ENCODE assay signal across 3 cellular contexts in the genomic region with DNA sequence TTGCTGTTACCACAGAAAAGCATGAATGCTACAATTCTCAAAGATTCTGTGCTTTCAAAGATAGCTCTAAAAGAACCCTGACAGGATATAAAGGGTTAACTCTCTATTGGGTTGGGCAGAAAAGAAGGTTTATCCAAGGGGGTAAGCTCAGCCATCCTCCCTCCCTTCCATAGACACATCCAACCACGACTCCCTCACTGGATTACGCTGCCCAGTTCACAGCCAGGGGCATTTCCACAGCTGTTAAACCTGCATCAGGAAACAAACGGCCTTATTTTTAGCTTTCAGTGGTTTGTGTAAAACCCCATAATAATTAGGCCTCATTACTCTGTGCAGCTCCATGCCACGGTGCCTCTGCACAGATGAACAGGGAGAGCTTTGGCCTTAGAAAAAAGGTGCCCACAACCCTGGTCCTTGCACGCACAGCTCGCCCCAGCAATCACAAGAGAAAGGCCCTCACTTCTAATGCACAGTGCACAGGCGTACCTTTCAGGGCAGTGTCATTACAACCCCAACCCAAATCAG.
TF ChIP-seq lines count a peak whose summit lies in the region.

No MANE protein-coding gene starts in this region.

TF ChIP-seq in SK-N-SH, 30 proteins besides CTCF, POLR2A, EP300 and RAD21 (continued from another document):
- TF ChIP-seq RCOR1 (IDR thresholded peaks at IDR 0.05; ENCODE audit: low read length), result no peak
- TF ChIP-seq, protein P1, sequence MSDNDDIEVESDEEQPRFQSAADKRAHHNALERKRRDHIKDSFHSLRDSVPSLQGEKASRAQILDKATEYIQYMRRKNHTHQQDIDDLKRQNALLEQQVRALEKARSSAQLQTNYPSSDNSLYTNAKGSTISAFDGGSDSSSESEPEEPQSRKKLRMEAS (IDR thresholded peaks at IDR 0.05; ENCODE audit: low read depth), result no peak
- 0 out of 2 replicates have a peak, but pooled peaks have one; percentile 30 for TF ChIP-seq MXI1 (IDR thresholded peaks at IDR 0.05; ENCODE audit: low read depth, low read length)
TF ChIP-seq in SK-N-SH: peak in this region for 1.

TF ChIP-seq in SK-N-SH treated with all-trans-retinoic acid at 6 μM for 48 hours, 23 proteins besides CTCF, POLR2A, EP300 and RAD21:
- TF ChIP-seq, protein P2, sequence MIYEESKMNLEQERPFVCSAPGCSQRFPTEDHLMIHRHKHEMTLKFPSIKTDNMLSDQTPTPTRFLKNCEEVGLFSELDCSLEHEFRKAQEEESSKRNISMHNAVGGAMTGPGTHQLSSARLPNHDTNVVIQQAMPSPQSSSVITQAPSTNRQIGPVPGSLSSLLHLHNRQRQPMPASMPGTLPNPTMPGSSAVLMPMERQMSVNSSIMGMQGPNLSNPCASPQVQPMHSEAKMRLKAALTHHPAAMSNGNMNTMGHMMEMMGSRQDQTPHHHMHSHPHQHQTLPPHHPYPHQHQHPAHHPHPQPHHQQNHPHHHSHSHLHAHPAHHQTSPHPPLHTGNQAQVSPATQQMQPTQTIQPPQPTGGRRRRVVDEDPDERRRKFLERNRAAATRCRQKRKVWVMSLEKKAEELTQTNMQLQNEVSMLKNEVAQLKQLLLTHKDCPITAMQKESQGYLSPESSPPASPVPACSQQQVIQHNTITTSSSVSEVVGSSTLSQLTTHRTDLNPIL (CRISPR knock-in tag; IDR thresholded peaks at IDR 0.05; ENCODE audit: low read depth), result no peak
- TF ChIP-seq, protein P3, sequence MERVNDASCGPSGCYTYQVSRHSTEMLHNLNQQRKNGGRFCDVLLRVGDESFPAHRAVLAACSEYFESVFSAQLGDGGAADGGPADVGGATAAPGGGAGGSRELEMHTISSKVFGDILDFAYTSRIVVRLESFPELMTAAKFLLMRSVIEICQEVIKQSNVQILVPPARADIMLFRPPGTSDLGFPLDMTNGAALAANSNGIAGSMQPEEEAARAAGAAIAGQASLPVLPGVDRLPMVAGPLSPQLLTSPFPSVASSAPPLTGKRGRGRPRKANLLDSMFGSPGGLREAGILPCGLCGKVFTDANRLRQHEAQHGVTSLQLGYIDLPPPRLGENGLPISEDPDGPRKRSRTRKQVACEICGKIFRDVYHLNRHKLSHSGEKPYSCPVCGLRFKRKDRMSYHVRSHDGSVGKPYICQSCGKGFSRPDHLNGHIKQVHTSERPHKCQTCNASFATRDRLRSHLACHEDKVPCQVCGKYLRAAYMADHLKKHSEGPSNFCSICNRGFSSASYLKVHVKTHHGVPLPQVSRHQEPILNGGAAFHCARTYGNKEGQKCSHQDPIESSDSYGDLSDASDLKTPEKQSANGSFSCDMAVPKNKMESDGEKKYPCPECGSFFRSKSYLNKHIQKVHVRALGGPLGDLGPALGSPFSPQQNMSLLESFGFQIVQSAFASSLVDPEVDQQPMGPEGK (CRISPR knock-in tag; IDR thresholded peaks at IDR 0.05; ENCODE audit: borderline replicate concordance), result no peak
- TF ChIP-seq ZC3H10 (CRISPR knock-in tag; IDR thresholded peaks at IDR 0.05), result no peak
- no peak for TF ChIP-seq SNAI2 (CRISPR knock-in tag; IDR thresholded peaks at IDR 0.05)
- TF ChIP-seq ZNF565 (CRISPR knock-in tag; conservative IDR thresholded peaks at IDR 0.05; ENCODE audit: low read depth), result no peak
- TF ChIP-seq BACH2 (CRISPR knock-in tag; IDR thresholded peaks at IDR 0.05; ENCODE audit: borderline replicate concordance), result no peak
- TF ChIP-seq, protein P4, sequence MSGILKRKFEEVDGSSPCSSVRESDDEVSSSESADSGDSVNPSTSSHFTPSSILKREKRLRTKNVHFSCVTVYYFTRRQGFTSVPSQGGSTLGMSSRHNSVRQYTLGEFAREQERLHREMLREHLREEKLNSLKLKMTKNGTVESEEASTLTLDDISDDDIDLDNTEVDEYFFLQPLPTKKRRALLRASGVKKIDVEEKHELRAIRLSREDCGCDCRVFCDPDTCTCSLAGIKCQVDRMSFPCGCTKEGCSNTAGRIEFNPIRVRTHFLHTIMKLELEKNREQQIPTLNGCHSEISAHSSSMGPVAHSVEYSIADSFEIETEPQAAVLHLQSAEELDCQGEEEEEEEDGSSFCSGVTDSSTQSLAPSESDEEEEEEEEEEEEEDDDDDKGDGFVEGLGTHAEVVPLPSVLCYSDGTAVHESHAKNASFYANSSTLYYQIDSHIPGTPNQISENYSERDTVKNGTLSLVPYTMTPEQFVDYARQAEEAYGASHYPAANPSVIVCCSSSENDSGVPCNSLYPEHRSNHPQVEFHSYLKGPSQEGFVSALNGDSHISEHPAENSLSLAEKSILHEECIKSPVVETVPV (CRISPR knock-in tag; IDR thresholded peaks at IDR 0.05), result no peak
- TF ChIP-seq TOX (CRISPR knock-in tag; IDR thresholded peaks at IDR 0.05; ENCODE audit: borderline replicate concordance), result no peak
TF ChIP-seq in SK-N-SH treated with all-trans-retinoic acid at 6 μM for 48 hours: peak in this region for 0.

TF ChIP-seq in WTC11, 78 proteins besides CTCF, POLR2A, EP300 and RAD21 (continued from another document):
- TF ChIP-seq, protein P5, sequence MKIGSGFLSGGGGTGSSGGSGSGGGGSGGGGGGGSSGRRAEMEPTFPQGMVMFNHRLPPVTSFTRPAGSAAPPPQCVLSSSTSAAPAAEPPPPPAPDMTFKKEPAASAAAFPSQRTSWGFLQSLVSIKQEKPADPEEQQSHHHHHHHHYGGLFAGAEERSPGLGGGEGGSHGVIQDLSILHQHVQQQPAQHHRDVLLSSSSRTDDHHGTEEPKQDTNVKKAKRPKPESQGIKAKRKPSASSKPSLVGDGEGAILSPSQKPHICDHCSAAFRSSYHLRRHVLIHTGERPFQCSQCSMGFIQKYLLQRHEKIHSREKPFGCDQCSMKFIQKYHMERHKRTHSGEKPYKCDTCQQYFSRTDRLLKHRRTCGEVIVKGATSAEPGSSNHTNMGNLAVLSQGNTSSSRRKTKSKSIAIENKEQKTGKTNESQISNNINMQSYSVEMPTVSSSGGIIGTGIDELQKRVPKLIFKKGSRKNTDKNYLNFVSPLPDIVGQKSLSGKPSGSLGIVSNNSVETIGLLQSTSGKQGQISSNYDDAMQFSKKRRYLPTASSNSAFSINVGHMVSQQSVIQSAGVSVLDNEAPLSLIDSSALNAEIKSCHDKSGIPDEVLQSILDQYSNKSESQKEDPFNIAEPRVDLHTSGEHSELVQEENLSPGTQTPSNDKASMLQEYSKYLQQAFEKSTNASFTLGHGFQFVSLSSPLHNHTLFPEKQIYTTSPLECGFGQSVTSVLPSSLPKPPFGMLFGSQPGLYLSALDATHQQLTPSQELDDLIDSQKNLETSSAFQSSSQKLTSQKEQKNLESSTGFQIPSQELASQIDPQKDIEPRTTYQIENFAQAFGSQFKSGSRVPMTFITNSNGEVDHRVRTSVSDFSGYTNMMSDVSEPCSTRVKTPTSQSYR (CRISPR knock-in tag; IDR thresholded peaks at IDR 0.05), result no peak
- TF ChIP-seq ZNF121 (CRISPR knock-in tag; IDR thresholded peaks at IDR 0.05) (no peak), ATF6 (CRISPR knock-in tag; IDR thresholded peaks at IDR 0.05) (no peak), SP1 (CRISPR knock-in tag; conservative IDR thresholded peaks at IDR 0.05) (no peak), PRRX2 (CRISPR knock-in tag; IDR thresholded peaks at IDR 0.05) (no peak), IRF2 (CRISPR knock-in tag; IDR thresholded peaks at IDR 0.05; ENCODE audit: borderline replicate concordance, low read depth) (no peak), KAT7 (CRISPR knock-in tag; IDR thresholded peaks at IDR 0.05; ENCODE audit: borderline replicate concordance) (no peak), ZNF532 (CRISPR knock-in tag; IDR thresholded peaks at IDR 0.05; ENCODE audit: borderline replicate concordance) (no peak), NFE2L1 (CRISPR knock-in tag; IDR thresholded peaks at IDR 0.05) (no peak), TP53 (CRISPR knock-in tag; IDR thresholded peaks at IDR 0.05) (no peak), NFYB (CRISPR knock-in tag; conservative IDR thresholded peaks at IDR 0.05; ENCODE audit: low read depth) (no peak), FOXJ3 (CRISPR knock-in tag; IDR thresholded peaks at IDR 0.05; ENCODE audit: borderline replicate concordance) (no peak), ZNF423 (CRISPR knock-in tag; IDR thresholded peaks at IDR 0.05) (no peak), CREM (CRISPR knock-in tag; IDR thresholded peaks at IDR 0.05) (no peak), ZNF219 (CRISPR knock-in tag; IDR thresholded peaks at IDR 0.05; ENCODE audit: borderline replicate concordance) (no peak)
